In the genomic region with DNA sequence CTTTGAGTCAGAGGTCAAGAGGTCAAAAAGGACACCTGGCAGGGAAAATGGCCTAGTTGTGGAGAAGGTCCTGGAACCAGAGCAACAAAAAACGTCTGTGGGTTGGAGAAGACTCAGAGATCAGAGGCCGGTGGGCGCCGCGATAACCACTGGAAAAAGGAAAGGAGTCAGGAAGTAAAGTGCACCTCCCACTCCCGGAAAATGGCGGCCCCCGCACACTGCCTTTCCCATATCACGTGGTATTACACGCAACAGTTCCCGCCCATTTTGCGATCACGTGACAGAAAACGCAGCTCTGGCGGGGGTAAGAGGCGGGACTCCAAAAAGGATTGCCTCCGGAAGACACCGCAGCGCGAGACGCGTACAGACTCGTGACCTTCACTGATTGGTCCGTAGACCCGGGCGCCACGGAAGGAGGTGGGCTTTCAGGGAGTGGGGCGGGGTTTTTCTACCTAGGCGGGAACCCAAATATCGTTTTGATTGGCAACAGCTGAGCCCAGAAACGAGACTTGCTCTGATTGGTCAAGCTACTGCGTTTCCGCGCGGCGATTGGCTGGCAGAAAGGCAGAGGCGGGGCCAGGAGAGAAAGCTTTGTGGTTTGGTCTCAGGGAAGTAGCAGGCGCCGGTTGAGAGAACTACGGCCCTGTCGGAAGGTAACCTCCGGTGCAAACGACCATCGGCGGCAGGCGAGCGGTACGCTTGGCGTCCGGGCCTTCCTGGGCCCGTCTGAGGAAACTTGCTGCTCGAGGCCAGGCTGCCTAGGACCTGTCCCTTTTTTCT, we compare ENCODE assay signal across 1 cellular context.
TF ChIP-seq lines count a peak whose summit lies in the region.

A gene with protein sequence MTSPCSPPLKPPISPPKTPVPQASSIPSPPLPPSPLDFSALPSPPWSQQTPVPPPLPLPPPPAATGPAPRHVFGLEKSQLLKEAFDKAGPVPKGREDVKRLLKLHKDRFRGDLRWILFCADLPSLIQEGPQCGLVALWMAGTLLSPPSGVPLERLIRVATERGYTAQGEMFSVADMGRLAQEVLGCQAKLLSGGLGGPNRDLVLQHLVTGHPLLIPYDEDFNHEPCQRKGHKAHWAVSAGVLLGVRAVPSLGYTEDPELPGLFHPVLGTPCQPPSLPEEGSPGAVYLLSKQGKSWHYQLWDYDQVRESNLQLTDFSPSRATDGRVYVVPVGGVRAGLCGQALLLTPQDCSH (minus strand): TSS at position 193 of the 780 bp plus-strand sequence. CDS start 674 bp downstream, outside the sequence.

TF ChIP-seq in K562, 482 proteins besides CTCF, POLR2A, EP300 and RAD21 (continued from another document and continues in another):
- TF ChIP-seq CHD7 (IDR thresholded peaks at IDR 0.05; ENCODE audit: low read depth, low read length), result no peak
- TF ChIP-seq MEF2D (tag; conservative IDR thresholded peaks at IDR 0.05; ENCODE audit: low read depth), result peak; percentile 69
- TF ChIP-seq AFF1 (IDR thresholded peaks at IDR 0.05; ENCODE audit: low read depth in 1 of 2, partially characterized antibody in 2 of 2), result peak; percentile 62 to 96
- TF ChIP-seq STAT6 (CRISPR knock-in tag; IDR thresholded peaks at IDR 0.05), result no peak
- TF ChIP-seq SMAD3 (CRISPR knock-in tag; conservative IDR thresholded peaks at IDR 0.05), result 0 out of 2 replicates have a peak, but pooled peaks have one; percentile 12
- TF ChIP-seq ZFX (CRISPR knock-in tag; IDR thresholded peaks at IDR 0.05), result peak; percentile 64
- TF ChIP-seq MITF (IDR thresholded peaks at IDR 0.05), result peak; percentile 85; the same call in 1 of the 2 replicates
- TF ChIP-seq ARID2 (IDR thresholded peaks at IDR 0.05), result no peak
- TF ChIP-seq NFYB (IDR thresholded peaks at IDR 0.05; ENCODE audit: extremely low read depth, insufficient read length), result peak; percentile 83
- TF ChIP-seq ZBTB17 (CRISPR knock-in tag; IDR thresholded peaks at IDR 0.05), result no peak
- TF ChIP-seq NR2C2 (CRISPR knock-in tag; IDR thresholded peaks at IDR 0.05), result peak; percentile 84
- peak; percentile 98 for TF ChIP-seq NR2C2 (tag; IDR thresholded peaks at IDR 0.05)
- peak; percentile 69; the same call in 1 of the 2 replicates for TF ChIP-seq LCOR (CRISPR knock-in tag; IDR thresholded peaks at IDR 0.05)
- no peak; a peak in 1 of 4 replicates for TF ChIP-seq SIN3A (IDR thresholded peaks at IDR 0.05; ENCODE audit: borderline replicate concordance in 2 of 2, control insufficient read depth in 1 of 2, low read depth in 2 of 2, low read length in 2 of 2)
- TF ChIP-seq ZNF316 (IDR thresholded peaks at IDR 0.05), result no peak
- TF ChIP-seq NFATC3 (IDR thresholded peaks at IDR 0.05), result peak; percentile 82
- TF ChIP-seq ZNF584 (CRISPR knock-in tag; IDR thresholded peaks at IDR 0.05; ENCODE audit: low read depth), result no peak; the same call in 1 of the 2 replicates
- no peak; the same call in 1 of the 2 replicates for TF ChIP-seq TCFL5 (CRISPR knock-in tag; conservative IDR thresholded peaks at IDR 0.05)
- peak; percentile 85 for TF ChIP-seq ELF1 (tag; IDR thresholded peaks at IDR 0.05)
- peak; percentile 90 for TF ChIP-seq BHLHE40 (IDR thresholded peaks at IDR 0.05; ENCODE audit: low read length)
- no peak for TF ChIP-seq ZNF280B (CRISPR knock-in tag; IDR thresholded peaks at IDR 0.05)
